Comparison of ENCODE assay signal across 1 cellular context in the genomic region with DNA sequence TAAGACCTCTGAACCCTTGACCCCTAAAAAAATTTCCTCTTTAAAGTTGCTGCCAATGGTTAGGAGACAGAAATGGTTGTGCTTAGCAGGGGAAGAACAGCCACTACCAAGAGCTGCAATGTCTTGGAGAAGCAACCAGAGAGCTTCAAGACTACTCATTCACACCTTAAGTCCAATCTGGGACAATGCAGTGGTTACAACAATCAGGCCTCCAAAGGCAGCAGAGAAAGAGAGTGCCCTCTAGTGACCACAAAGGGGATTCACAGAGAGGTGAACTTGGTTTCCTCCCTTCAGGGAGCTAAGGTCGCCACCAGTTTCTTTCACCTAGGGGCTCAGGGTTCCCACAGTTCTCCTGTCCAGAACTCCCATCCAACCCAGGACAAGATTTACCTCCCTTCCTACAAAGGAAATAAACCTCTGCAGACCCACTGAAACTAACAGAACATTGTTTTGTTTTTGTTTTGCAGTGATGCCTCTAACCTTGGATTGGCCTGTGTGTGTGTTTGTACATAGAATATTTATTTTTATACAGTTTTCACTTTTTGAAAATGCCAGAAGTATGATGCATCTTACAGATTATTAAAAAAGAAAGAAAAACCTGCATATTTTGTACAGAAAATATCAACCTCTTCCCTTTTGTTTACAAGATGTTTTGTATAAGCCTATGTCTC.
TF ChIP-seq lines count a peak whose summit lies in the region.

No MANE protein-coding gene starts in this region.

TF ChIP-seq in K562, 482 proteins besides CTCF, POLR2A, EP300 and RAD21 (continued from another document):
- 0 out of 4 replicates have a peak, but pooled peaks of 1 of the 2 experiments have one; percentile 21 for TF ChIP-seq RCOR1 (IDR thresholded peaks at IDR 0.05; ENCODE audit: borderline replicate concordance in 1 of 2, low read depth in 2 of 2, low read length in 2 of 2)
- TF ChIP-seq NFIC (IDR thresholded peaks at IDR 0.05) = no peak
- TF ChIP-seq SMARCA4 (IDR thresholded peaks at IDR 0.05) = no peak
- no peak for TF ChIP-seq ZNF507 (tag; conservative IDR thresholded peaks at IDR 0.05)
- TF ChIP-seq ZNF384 (IDR thresholded peaks at IDR 0.05; ENCODE audit: low read depth, low read length) = no peak
- TF ChIP-seq, protein P1, sequence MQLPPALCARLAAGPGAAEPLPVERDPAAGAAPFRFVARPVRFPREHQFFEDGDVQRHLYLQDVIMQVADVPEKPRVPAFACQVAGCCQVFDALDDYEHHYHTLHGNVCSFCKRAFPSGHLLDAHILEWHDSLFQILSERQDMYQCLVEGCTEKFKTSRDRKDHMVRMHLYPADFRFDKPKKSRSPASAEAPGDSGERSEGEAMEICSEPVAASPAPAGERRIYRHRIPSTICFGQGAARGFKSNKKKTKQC (CRISPR knock-in tag; IDR thresholded peaks at IDR 0.05) = no peak
- TF ChIP-seq, protein P2, sequence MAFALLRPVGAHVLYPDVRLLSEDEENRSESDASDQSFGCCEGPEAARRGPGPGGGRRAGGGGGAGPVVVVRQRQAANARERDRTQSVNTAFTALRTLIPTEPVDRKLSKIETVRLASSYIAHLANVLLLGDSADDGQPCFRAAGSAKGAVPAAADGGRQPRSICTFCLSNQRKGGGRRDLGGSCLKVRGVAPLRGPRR (CRISPR knock-in tag; IDR thresholded peaks at IDR 0.05) = no peak
- 0 out of 2 replicates have a peak, but pooled peaks have one; percentile 10 for TF ChIP-seq RB1 (IDR thresholded peaks at IDR 0.05; ENCODE audit: low read depth)
